ENCODE assay signal across 15 cellular contexts in the genomic region with DNA sequence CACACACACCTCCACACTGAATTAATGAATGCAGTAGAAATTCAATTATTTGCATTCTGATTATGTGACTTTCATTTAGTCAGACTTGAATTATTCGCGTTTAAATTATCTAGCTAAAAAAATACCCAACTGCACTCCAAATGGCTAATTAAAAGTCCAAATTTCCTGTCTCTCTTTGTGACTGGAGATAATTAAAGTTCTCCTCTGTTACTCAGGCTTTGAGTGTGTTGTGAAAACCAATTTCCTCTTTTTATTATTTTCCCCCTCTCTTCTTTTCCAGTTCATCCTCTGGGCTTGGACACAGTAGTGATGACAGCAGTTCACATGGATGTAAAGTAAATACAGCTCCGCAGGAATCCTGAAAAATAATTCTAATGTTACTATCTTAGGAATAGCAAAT.
"Had no signal": no experiment of that assay in that cellular context is flagged by ENCODE, and none has a peak within 500 bp of the region (broad histone marks: within the 10 kb centered on the region; RNA-seq: fewer than 3 reads in every experiment).

No MANE protein-coding gene starts in this region.

- H3K27ac ChIP-seq: ascending aorta, gastroesophageal sphincter, pancreas, tibial nerve had no signal

- H3K4me3 ChIP-seq: ascending aorta, dorsolateral prefrontal cortex, gastroesophageal sphincter, pancreas, tibial nerve had no signal

- H3K9me3 ChIP-seq: ascending aorta, gastroesophageal sphincter, pancreas, tibial nerve had no signal

- H3K36me3 ChIP-seq: ascending aorta, gastroesophageal sphincter, pancreas, tibial nerve had no signal

- ATAC-seq: activated CD4-positive, alpha-beta T cell treated with anti-CD3 and anti-CD28 coated beads for 36 hours; activated CD8-positive, alpha-beta memory T cell treated with anti-CD3 and anti-CD28 coated beads, Interleukin-2, amount 10 ng/mL, durations not matched to agents 7 days and 5 days; gastroesophageal sphincter; left cardiac atrium; pancreas had no signal

- FAIRE-seq: pancreas had no signal

- DNase-seq: activated CD4-positive, alpha-beta memory T cell treated with anti-CD3 and anti-CD28 coated beads for 36 hours; activated CD4-positive, alpha-beta T cell treated with anti-CD3 and anti-CD28 coated beads for 36 hours; activated CD8-positive, alpha-beta memory T cell treated with anti-CD3 and anti-CD28 coated beads, Interleukin-2, amount 10 ng/mL, durations not matched to agents 7 days and 5 days; activated naive CD4-positive, alpha-beta T cell treated with anti-CD3 and anti-CD28 coated beads, Interleukin-2, amount 10 ng/mL, durations not matched to agents 7 days and 5 days; activated T-cell treated with anti-CD3 and anti-CD28 coated beads, Interleukin-2, amount 50 U/mL, for 1 hour; dorsolateral prefrontal cortex; endodermal cell; erythroblast; left cardiac atrium; pancreas; stimulated activated CD4-positive, alpha-beta T cell treated with anti-CD3 and anti-CD28 coated beads, Interleukin-4, amount 100 ng/mL, for 1 hour; stimulated activated naive CD4-positive, alpha-beta T cell had no signal
